Comparison of ENCODE assay signal across 22 cellular contexts in genomic region chr4:95197353-95197752, GRCh38.
"Had no signal": no experiment of that assay in that cellular context is flagged by ENCODE, and none has a peak within 500 bp of the region (broad histone marks: within the 10 kb centered on the region; RNA-seq: fewer than 3 reads in every experiment).

No MANE protein-coding gene starts in this region.

- DNase-seq: dermis blood vessel endothelial cell; effector CD8-positive, alpha-beta T cell; kidney; left cardiac atrium; left ventricle myocardium superior; mesenchymal stem cell; midbrain; occipital lobe; pancreas; right cardiac atrium; small intestine; stimulated activated CD4-positive, alpha-beta T cell treated with anti-CD3 and anti-CD28 coated beads, Interleukin-12 subunit alpha, Interleukin-12 subunit beta, amount 100 ng/mL, for 4 hours; stimulated activated CD8-positive, alpha-beta memory T cell treated with anti-CD3 and anti-CD28 coated beads, Interleukin-4, amount 100 ng/mL, for 48 hours; stimulated activated naive CD8-positive, alpha-beta T cell treated with anti-CD3 and anti-CD28 coated beads, Interleukin-15, Interleukin-2, amounts not matched to agents 100 U/mL and 50 U/mL, for 24 hours; tibial artery; upper lobe of left lung had no signal

- H3K36me3 ChIP-seq: pancreas, upper lobe of left lung, vagina had no signal

- H3K4me1 Mint-ChIP-seq: stimulated activated effector memory CD8-positive, alpha-beta T cell treated with anti-CD3 and anti-CD28 coated beads, Interleukin-12 subunit alpha, Interleukin-12 subunit beta, amount 100 ng/mL, for 72 hours had no signal

- H3K36me3 Mint-ChIP-seq: natural killer cell treated with Interleukin-12 subunit alpha and Interleukin-12 subunit beta and Interleukin-15 and Interleukin-18, amount 100 ng/mL, for 72 hours; stimulated activated effector memory CD8-positive, alpha-beta T cell treated with anti-CD3 and anti-CD28 coated beads, Interleukin-12 subunit alpha, Interleukin-12 subunit beta, amount 100 ng/mL, for 72 hours had no signal

- H3K27ac ChIP-seq: hepatocyte, pancreas, tibial artery, upper lobe of left lung, vagina had no signal

- H3K27me3 ChIP-seq: hepatocyte, tibial artery, upper lobe of left lung, vagina had no signal

- H3K27ac Mint-ChIP-seq: natural killer cell treated with Interleukin-12 subunit alpha and Interleukin-12 subunit beta and Interleukin-15 and Interleukin-18, amount 100 ng/mL, for 72 hours; progenitor cell of endocrine pancreas; stimulated activated effector memory CD8-positive, alpha-beta T cell treated with anti-CD3 and anti-CD28 coated beads, Interleukin-12 subunit alpha, Interleukin-12 subunit beta, amount 100 ng/mL, for 72 hours had no signal

- H3K9me3 ChIP-seq: pancreas, tibial artery, upper lobe of left lung, vagina had no signal

- H3K4me1 ChIP-seq: pancreas, tibial artery, upper lobe of left lung, vagina had no signal

- H3K4me3 Mint-ChIP-seq: natural killer cell treated with Interleukin-12 subunit alpha and Interleukin-12 subunit beta and Interleukin-15 and Interleukin-18, amount 100 ng/mL, for 72 hours; stimulated activated effector memory CD8-positive, alpha-beta T cell treated with anti-CD3 and anti-CD28 coated beads, Interleukin-12 subunit alpha, Interleukin-12 subunit beta, amount 100 ng/mL, for 72 hours had no signal

- H3K4me3 ChIP-seq: hepatocyte, lung, pancreas, tibial artery, upper lobe of left lung, vagina had no signal

- ATAC-seq: left cardiac atrium; left ventricle myocardium superior; natural killer cell treated with Interleukin-12 subunit alpha and Interleukin-12 subunit beta and Interleukin-15 and Interleukin-18, amount 100 ng/mL, for 72 hours; pancreas; right cardiac atrium; stimulated activated effector memory CD8-positive, alpha-beta T cell treated with anti-CD3 and anti-CD28 coated beads, Interleukin-12 subunit alpha, Interleukin-12 subunit beta, amount 100 ng/mL, for 72 hours; stimulated activated naive CD8-positive, alpha-beta T cell treated with anti-CD3 and anti-CD28 coated beads, Interleukin-15, Interleukin-2, amounts not matched to agents 100 U/mL and 50 U/mL, for 24 hours had no signal
